1 cellular context compared by ENCODE assay signal in the genomic region with DNA sequence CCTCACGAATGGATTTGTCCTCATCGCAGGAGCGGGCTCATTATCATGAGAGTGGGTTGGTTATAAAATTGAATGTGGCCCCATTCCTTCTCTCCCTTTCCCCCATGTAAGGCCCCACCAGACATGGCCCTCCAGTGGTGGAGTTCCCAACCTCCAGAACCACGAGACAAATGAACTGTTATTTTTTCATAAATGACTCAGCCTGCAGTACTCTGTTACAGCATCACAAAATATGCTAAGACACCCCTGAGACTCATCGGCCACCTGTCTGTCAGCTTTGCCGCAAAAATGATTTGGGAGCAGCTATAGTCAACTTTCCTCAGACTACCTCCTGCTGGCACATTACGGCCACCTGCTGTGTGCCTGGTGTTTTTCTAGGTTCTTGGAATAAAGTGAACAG.
TF ChIP-seq lines count a peak whose summit lies in the region.

No MANE protein-coding gene starts in this region.

TF ChIP-seq in H1, 55 proteins besides CTCF, POLR2A, EP300 and RAD21 (continued from another document):
- TF ChIP-seq SAP30 (IDR thresholded peaks at IDR 0.05; ENCODE audit: insufficient read depth, insufficient replicate concordance, low read length) (no peak), KDM1A (IDR thresholded peaks at IDR 0.05; ENCODE audit: borderline replicate concordance, low read length) (no peak), CTBP2 (IDR thresholded peaks at IDR 0.05; ENCODE audit: borderline replicate concordance, insufficient read depth, insufficient read length, low read length) (no peak), TBP (IDR thresholded peaks at IDR 0.05; ENCODE audit: low read depth, low read length) (no peak), SP4 (IDR thresholded peaks at IDR 0.05; ENCODE audit: low read length) (no peak), CREB1 (IDR thresholded peaks at IDR 0.05) (no peak), RNF2 (IDR thresholded peaks at IDR 0.05; ENCODE audit: borderline replicate concordance, low read depth, low read length, missing control alignments, poor library complexity, severe bottlenecking) (no peak)
TF ChIP-seq in H1: peak in this region for 0.
